ENCODE assay signal across 1 cellular context in genomic region chr3:52827866-52828376, GRCh38.
TF ChIP-seq lines count a peak whose summit lies in the region.

No MANE protein-coding gene starts in this region.

TF ChIP-seq in HepG2, 621 proteins besides CTCF, POLR2A, EP300 and RAD21 (continues in another document):
- TF ChIP-seq ZNF572 (CRISPR knock-in tag; IDR thresholded peaks at IDR 0.05) (peak; percentile 100), DDIT3 (CRISPR knock-in tag; IDR thresholded peaks at IDR 0.05) (no peak), ZNF644 (CRISPR knock-in tag; IDR thresholded peaks at IDR 0.05; ENCODE audit: low read depth) (0 out of 2 replicates have a peak, but pooled peaks have one; percentile 28), FOXJ3 (CRISPR knock-in tag; IDR thresholded peaks at IDR 0.05; ENCODE audit: borderline replicate concordance) (no peak), XRCC5 (optimal IDR thresholded peaks at IDR 0.05; ENCODE audit: low read length) (peak; percentile 86), DMAP1 (CRISPR knock-in tag; IDR thresholded peaks at IDR 0.05) (0 out of 2 replicates have a peak, but pooled peaks have one; percentile 42), NFIB (CRISPR knock-in tag; IDR thresholded peaks at IDR 0.05; ENCODE audit: borderline replicate concordance) (no peak), PATZ1 (CRISPR knock-in tag; IDR thresholded peaks at IDR 0.05) (peak; percentile 84), PRPF4 (IDR thresholded peaks at IDR 0.05; ENCODE audit: low read depth, low read length, poor library complexity, severe bottlenecking) (no peak), GATAD2A (CRISPR knock-in tag; IDR thresholded peaks at IDR 0.05) (0 out of 2 replicates have a peak, but pooled peaks have one; percentile 55), PITX1 (CRISPR knock-in tag; IDR thresholded peaks at IDR 0.05) (peak; percentile 41; the same call in 1 of the 2 replicates), ZFP41 (CRISPR knock-in tag; IDR thresholded peaks at IDR 0.05; ENCODE audit: borderline replicate concordance) (no peak), TEAD3 (CRISPR knock-in tag; optimal IDR thresholded peaks at IDR 0.05; ENCODE audit: borderline replicate concordance) (peak; percentile 61), LCORL (IDR thresholded peaks at IDR 0.05) (no peak), LCORL (CRISPR knock-in tag; IDR thresholded peaks at IDR 0.05) (no peak), MIXL1 (CRISPR knock-in tag; IDR thresholded peaks at IDR 0.05) (0 out of 2 replicates have a peak, but pooled peaks have one; percentile 18), PHF8 (CRISPR knock-in tag; IDR thresholded peaks at IDR 0.05) (0 out of 2 replicates have a peak, but pooled peaks have one; percentile 27), HNRNPL (IDR thresholded peaks at IDR 0.05; ENCODE audit: low read depth, low read length) (peak; percentile 93; the same call in 1 of the 2 replicates), NCOA1 (CRISPR knock-in tag; IDR thresholded peaks at IDR 0.05) (no peak), PPARG (CRISPR knock-in tag; conservative IDR thresholded peaks at IDR 0.05) (peak; percentile 37; the same call in 1 of the 2 replicates), ZNF205 (CRISPR knock-in tag; IDR thresholded peaks at IDR 0.05) (no peak), HNRNPLL (IDR thresholded peaks at IDR 0.05; ENCODE audit: low read depth, low read length, poor library complexity, severe bottlenecking) (no peak), SMYD3 (CRISPR knock-in tag; IDR thresholded peaks at IDR 0.05) (no peak), ZMAT5 (CRISPR knock-in tag; IDR thresholded peaks at IDR 0.05; ENCODE audit: borderline replicate concordance, low read depth) (no peak), ZFP91 (CRISPR knock-in tag; IDR thresholded peaks at IDR 0.05; ENCODE audit: borderline replicate concordance) (peak; percentile 36; the same call in 1 of the 2 replicates), ZNF232 (CRISPR knock-in tag; IDR thresholded peaks at IDR 0.05; ENCODE audit: borderline replicate concordance) (no peak), GABPA (IDR thresholded peaks at IDR 0.05; ENCODE audit: low read depth, low read length) (no peak), GABPA (CRISPR knock-in tag; IDR thresholded peaks at IDR 0.05; ENCODE audit: low read depth) (no peak), STAG1 (CRISPR knock-in tag; IDR thresholded peaks at IDR 0.05) (peak; percentile 58), MTERF4 (CRISPR knock-in tag; IDR thresholded peaks at IDR 0.05) (0 out of 2 replicates have a peak, but pooled peaks have one; percentile 55), KDM6A (CRISPR knock-in tag; IDR thresholded peaks at IDR 0.05; ENCODE audit: low read depth) (no peak), SP5 (CRISPR knock-in tag; IDR thresholded peaks at IDR 0.05; ENCODE audit: borderline replicate concordance, low read depth) (0 out of 2 replicates have a peak, but pooled peaks have one; percentile 39)
- TF ChIP-seq, protein P1, sequence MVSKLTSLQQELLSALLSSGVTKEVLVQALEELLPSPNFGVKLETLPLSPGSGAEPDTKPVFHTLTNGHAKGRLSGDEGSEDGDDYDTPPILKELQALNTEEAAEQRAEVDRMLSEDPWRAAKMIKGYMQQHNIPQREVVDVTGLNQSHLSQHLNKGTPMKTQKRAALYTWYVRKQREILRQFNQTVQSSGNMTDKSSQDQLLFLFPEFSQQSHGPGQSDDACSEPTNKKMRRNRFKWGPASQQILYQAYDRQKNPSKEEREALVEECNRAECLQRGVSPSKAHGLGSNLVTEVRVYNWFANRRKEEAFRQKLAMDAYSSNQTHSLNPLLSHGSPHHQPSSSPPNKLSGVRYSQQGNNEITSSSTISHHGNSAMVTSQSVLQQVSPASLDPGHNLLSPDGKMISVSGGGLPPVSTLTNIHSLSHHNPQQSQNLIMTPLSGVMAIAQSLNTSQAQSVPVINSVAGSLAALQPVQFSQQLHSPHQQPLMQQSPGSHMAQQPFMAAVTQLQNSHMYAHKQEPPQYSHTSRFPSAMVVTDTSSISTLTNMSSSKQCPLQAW (CRISPR knock-in tag; IDR thresholded peaks at IDR 0.05) = peak; percentile 94
- TF ChIP-seq, protein P2, sequence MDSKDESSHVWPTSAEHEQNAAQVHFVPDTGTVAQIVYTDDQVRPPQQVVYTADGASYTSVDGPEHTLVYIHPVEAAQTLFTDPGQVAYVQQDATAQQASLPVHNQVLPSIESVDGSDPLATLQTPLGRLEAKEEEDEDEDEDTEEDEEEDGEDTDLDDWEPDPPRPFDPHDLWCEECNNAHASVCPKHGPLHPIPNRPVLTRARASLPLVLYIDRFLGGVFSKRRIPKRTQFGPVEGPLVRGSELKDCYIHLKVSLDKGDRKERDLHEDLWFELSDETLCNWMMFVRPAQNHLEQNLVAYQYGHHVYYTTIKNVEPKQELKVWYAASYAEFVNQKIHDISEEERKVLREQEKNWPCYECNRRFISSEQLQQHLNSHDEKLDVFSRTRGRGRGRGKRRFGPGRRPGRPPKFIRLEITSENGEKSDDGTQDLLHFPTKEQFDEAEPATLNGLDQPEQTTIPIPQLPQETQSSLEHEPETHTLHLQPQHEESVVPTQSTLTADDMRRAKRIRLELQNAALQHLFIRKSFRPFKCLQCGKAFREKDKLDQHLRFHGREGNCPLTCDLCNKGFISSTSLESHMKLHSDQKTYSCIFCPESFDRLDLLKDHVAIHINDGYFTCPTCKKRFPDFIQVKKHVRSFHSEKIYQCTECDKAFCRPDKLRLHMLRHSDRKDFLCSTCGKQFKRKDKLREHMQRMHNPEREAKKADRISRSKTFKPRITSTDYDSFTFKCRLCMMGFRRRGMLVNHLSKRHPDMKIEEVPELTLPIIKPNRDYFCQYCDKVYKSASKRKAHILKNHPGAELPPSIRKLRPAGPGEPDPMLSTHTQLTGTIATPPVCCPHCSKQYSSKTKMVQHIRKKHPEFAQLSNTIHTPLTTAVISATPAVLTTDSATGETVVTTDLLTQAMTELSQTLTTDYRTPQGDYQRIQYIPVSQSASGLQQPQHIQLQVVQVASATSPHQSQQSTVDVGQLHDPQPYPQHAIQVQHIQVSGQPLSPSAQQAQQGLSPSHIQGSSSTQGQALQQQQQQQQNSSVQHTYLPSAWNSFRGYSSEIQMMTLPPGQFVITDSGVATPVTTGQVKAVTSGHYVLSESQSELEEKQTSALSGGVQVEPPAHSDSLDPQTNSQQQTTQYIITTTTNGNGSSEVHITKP (CRISPR knock-in tag; IDR thresholded peaks at IDR 0.05; ENCODE audit: low read depth) = no peak
- TF ChIP-seq, protein P3, sequence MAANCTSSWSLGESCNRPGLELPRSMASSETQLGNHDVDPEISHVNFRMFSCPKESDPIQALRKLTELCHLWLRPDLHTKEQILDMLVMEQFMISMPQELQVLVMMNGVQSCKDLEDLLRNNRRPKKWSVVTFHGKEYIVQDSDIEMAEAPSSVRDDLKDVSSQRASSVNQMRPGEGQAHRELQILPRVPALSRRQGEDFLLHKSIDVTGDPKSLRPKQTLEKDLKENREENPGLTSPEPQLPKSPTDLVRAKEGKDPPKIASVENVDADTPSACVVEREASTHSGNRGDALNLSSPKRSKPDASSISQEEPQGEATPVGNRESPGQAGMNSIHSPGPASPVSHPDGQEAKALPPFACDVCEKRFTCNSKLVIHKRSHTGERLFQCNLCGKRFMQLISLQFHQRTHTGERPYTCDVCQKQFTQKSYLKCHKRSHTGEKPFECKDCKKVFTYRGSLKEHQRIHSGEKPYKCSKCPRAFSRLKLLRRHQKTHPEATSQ (CRISPR knock-in tag; IDR thresholded peaks at IDR 0.05; ENCODE audit: borderline replicate concordance) = 0 out of 2 replicates have a peak, but pooled peaks have one; percentile 47
- TF ChIP-seq, protein P4, sequence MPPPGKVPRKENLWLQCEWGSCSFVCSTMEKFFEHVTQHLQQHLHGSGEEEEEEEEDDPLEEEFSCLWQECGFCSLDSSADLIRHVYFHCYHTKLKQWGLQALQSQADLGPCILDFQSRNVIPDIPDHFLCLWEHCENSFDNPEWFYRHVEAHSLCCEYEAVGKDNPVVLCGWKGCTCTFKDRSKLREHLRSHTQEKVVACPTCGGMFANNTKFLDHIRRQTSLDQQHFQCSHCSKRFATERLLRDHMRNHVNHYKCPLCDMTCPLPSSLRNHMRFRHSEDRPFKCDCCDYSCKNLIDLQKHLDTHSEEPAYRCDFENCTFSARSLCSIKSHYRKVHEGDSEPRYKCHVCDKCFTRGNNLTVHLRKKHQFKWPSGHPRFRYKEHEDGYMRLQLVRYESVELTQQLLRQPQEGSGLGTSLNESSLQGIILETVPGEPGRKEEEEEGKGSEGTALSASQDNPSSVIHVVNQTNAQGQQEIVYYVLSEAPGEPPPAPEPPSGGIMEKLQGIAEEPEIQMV (CRISPR knock-in tag; IDR thresholded peaks at IDR 0.05; ENCODE audit: low read depth) = no peak
- TF ChIP-seq, protein P5, sequence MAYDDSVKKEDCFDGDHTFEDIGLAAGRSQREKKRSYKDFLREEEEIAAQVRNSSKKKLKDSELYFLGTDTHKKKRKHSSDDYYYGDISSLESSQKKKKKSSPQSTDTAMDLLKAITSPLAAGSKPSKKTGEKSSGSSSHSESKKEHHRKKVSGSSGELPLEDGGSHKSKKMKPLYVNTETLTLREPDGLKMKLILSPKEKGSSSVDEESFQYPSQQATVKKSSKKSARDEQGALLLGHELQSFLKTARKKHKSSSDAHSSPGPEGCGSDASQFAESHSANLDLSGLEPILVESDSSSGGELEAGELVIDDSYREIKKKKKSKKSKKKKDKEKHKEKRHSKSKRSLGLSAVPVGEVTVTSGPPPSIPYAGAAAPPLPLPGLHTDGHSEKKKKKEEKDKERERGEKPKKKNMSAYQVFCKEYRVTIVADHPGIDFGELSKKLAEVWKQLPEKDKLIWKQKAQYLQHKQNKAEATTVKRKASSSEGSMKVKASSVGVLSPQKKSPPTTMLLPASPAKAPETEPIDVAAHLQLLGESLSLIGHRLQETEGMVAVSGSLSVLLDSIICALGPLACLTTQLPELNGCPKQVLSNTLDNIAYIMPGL (CRISPR knock-in tag; IDR thresholded peaks at IDR 0.05; ENCODE audit: borderline replicate concordance in 1 of 2, low read depth in 1 of 2) = peak; percentile 33 to 56; a peak in 1 of 4 replicates
- TF ChIP-seq, protein P6, sequence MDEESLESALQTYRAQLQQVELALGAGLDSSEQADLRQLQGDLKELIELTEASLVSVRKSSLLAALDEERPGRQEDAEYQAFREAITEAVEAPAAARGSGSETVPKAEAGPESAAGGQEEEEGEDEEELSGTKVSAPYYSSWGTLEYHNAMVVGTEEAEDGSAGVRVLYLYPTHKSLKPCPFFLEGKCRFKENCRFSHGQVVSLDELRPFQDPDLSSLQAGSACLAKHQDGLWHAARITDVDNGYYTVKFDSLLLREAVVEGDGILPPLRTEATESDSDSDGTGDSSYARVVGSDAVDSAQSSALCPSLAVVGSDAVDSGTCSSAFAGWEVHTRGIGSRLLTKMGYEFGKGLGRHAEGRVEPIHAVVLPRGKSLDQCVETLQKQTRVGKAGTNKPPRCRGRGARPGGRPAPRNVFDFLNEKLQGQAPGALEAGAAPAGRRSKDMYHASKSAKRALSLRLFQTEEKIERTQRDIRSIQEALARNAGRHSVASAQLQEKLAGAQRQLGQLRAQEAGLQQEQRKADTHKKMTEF (CRISPR knock-in tag; IDR thresholded peaks at IDR 0.05) = peak; percentile 59
